In the genomic region with DNA sequence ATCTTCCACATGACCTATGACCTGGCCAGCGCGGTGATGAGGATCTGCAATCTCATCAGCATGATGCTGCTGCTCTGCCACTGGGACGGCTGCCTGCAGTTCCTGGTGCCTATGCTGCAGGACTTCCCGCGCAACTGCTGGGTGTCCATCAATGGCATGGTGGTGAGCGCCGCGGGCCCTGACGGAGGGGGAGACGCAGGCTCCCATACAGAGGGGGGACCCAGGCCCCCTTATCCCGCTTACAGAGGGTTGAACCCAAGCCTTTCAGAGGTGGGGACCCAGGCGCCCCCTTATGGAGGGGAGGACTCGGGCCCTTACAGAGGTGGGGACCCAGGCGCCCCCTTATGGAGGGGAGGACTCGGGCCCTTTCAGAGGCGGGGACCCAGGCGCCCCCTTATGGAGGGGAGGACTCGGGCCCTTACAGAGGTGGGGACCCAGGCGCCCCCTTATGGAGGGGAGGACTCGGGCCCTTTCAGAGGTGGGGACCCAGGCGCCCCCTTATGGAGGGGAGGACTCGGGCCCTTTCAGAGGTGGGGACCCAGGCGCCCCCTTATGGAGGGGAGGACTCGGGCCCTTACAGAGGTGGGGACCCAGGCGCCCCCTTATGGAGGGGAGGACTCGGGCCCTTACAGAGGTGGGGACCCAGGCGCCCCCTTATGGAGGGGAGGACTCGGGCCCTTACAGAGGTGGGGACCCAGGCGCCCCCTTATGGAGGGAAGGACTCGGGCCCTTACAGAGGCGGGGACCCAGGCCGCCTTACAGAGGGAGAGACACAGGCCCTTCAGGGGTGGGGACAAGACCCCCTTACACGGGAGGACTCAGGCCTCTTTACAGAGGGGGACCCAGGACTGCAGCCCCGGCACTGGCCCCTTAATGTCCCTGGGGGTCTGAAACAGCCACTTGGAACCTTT, we compare ENCODE assay signal across 1 cellular context.
TF ChIP-seq lines count a peak whose summit lies in the region.

No MANE protein-coding gene starts in this region.

TF ChIP-seq in GM12878, 131 proteins besides CTCF, POLR2A, EP300 and RAD21:
- TF ChIP-seq, protein P1, sequence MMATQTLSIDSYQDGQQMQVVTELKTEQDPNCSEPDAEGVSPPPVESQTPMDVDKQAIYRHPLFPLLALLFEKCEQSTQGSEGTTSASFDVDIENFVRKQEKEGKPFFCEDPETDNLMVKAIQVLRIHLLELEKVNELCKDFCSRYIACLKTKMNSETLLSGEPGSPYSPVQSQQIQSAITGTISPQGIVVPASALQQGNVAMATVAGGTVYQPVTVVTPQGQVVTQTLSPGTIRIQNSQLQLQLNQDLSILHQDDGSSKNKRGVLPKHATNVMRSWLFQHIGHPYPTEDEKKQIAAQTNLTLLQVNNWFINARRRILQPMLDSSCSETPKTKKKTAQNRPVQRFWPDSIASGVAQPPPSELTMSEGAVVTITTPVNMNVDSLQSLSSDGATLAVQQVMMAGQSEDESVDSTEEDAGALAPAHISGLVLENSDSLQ (IDR thresholded peaks at IDR 0.05) = peak; percentile 53; the same call in 1 of the 2 replicates
- TF ChIP-seq EGR1 (IDR thresholded peaks at IDR 0.05; ENCODE audit: borderline replicate concordance in 1 of 2, low read depth in 2 of 2, low read length in 2 of 2) (peak in 1 of 2 experiments; percentile 9; a peak in 1 of 3 replicates), FOXM1 (IDR thresholded peaks at IDR 0.05; ENCODE audit: low read depth, low read length) (0 out of 2 replicates have a peak, but pooled peaks have one; percentile 23), SMARCA5 (IDR thresholded peaks at IDR 0.05) (peak; percentile 83)
